ENCODE assay signal across 15 cellular contexts in genomic region chr16:53805747-53806146, GRCh38.
"Had no signal": no experiment of that assay in that cellular context is flagged by ENCODE, and none has a peak within 500 bp of the region (broad histone marks: within the 10 kb centered on the region; RNA-seq: fewer than 3 reads in every experiment).

No MANE protein-coding gene starts in this region.

- H3K4me1 ChIP-seq: adrenal gland had no signal

- H3K4me3 ChIP-seq: adrenal gland, cardiac muscle cell, esophagus squamous epithelium, neural progenitor cell, ovary, sigmoid colon, spleen had no signal

- H3K36me3 ChIP-seq: adrenal gland, cardiac muscle cell, ovary, sigmoid colon had no signal

- H3K27ac ChIP-seq: adrenal gland, cardiac muscle cell, esophagus squamous epithelium, neural progenitor cell, ovary, sigmoid colon, spleen had no signal

- H2AFZ ChIP-seq: neural progenitor cell had no signal

- H3K4me2 ChIP-seq: neural progenitor cell had no signal

- FAIRE-seq: colon had no signal

- H3K9ac ChIP-seq: neural progenitor cell had no signal

- ATAC-seq: activated CD8-positive, alpha-beta memory T cell treated with anti-CD3 and anti-CD28 coated beads, Interleukin-2, amount 10 ng/mL, durations not matched to agents 7 days and 5 days had no signal

- H3K9me3 ChIP-seq: esophagus squamous epithelium, ovary, sigmoid colon had no signal

- H3K27me3 ChIP-seq: adrenal gland, cardiac muscle cell, esophagus squamous epithelium, neural progenitor cell, ovary, sigmoid colon, spleen had no signal

- DNase-seq: activated CD4-positive, alpha-beta memory T cell treated with anti-CD3 and anti-CD28 coated beads for 36 hours; activated CD4-positive, alpha-beta T cell treated with anti-CD3 and anti-CD28 coated beads for 1 hour; activated CD8-positive, alpha-beta memory T cell treated with anti-CD3 and anti-CD28 coated beads, Interleukin-2, amount 10 ng/mL, durations not matched to agents 7 days and 5 days; activated effector memory CD4-positive, alpha-beta T cell treated with Interleukin-2 at 50 U/mL for 16 hours; activated T-cell treated with anti-CD3 and anti-CD28 coated beads, Interleukin-2, amount 50 U/mL, for 24 hours; adrenal gland; esophagus squamous epithelium; ovary; sigmoid colon; spleen; stimulated activated CD4-positive, alpha-beta T cell treated with anti-CD3 and anti-CD28 coated beads, Interleukin-1b, Interleukin-23, amount 100 ng/mL, for 48 hours; stimulated activated naive CD8-positive, alpha-beta T cell treated with anti-CD3 and anti-CD28 coated beads, Interleukin-15, amount 100 ng/mL, for 72 hours had no signal
